Comparison of ENCODE assay signal across 9 cellular contexts in genomic region chr19:5719961-5720790, GRCh38. TPM values are rescaled to one million over a fixed set of nuclear protein-coding genes. Genes with fewer than 3 reads are reported as not detected.
DNase-seq lines count a peak whose midpoint lies in the region; ATAC-seq and TF ChIP-seq lines count a peak whose summit lies in the region.
"Had no signal": no experiment of that assay in that cellular context is flagged by ENCODE, and none has a peak within 500 bp of the region (broad histone marks: within the 10 kb centered on the region; RNA-seq: fewer than 3 reads in every experiment).

CATSPERD (plus strand) TSS chr19:5720637; CDS start chr19:5720738, 101 bp downstream.
A gene with protein sequence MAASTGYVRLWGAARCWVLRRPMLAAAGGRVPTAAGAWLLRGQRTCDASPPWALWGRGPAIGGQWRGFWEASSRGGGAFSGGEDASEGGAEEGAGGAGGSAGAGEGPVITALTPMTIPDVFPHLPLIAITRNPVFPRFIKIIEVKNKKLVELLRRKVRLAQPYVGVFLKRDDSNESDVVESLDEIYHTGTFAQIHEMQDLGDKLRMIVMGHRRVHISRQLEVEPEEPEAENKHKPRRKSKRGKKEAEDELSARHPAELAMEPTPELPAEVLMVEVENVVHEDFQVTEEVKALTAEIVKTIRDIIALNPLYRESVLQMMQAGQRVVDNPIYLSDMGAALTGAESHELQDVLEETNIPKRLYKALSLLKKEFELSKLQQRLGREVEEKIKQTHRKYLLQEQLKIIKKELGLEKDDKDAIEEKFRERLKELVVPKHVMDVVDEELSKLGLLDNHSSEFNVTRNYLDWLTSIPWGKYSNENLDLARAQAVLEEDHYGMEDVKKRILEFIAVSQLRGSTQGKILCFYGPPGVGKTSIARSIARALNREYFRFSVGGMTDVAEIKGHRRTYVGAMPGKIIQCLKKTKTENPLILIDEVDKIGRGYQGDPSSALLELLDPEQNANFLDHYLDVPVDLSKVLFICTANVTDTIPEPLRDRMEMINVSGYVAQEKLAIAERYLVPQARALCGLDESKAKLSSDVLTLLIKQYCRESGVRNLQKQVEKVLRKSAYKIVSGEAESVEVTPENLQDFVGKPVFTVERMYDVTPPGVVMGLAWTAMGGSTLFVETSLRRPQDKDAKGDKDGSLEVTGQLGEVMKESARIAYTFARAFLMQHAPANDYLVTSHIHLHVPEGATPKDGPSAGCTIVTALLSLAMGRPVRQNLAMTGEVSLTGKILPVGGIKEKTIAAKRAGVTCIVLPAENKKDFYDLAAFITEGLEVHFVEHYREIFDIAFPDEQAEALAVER (minus strand): TSS chr19:5720146. CDS start chr19:5720132, 14 bp downstream.

- DNase-seq in AG09319 (ENCODE audit: extremely low read depth, low read depth) (peak; percentile 96), NCI-H2227 treated with DMSO at 0.1 percent for 48 hours (lab: John Stamatoyannopoulos, UW) (peak; percentile 96), activated B cell treated with CpG ODN at 0.5 μM for 24 hours (peak; percentile 94), inferior parietal cortex (ENCODE audit: extremely low spot score) (peak; percentile 99), spleen (peak; percentile 100)
- peak; percentile 99 for DNase-seq in central memory CD4-positive, alpha-beta T cell

- H3K27ac Mint-ChIP-seq in activated B cell treated with CpG ODN at 0.5 μM for 24 hours = peak within 1 kb of the TSS; percentile 93

- H3K36me3 ChIP-seq in spleen = peaks cover 0 to 22% (median 0%) of the 10 kb centered on the region in 6 donors

- ATAC-seq in GM18909 (IDR thresholded peaks at IDR 0.05; ENCODE audit: poor library complexity, unreplicated experiment) (peak; percentile 92), HG03175 (IDR thresholded peaks at IDR 0.05; ENCODE audit: unreplicated experiment) (peak; percentile 85), activated B cell treated with CpG ODN at 0.5 μM for 24 hours (ENCODE audit: low read depth) (peak; percentile 87)

- H3K4me1 Mint-ChIP-seq in activated B cell treated with CpG ODN at 0.5 μM for 24 hours = peaks cover 27% of the 10 kb centered on the region

- 0% methylated on average over 23 to 90 of the region's 90 CpGs for WGBS in spleen, 5 donors

- no peaks in the 10 kb centered on the region for H3K27me3 ChIP-seq in spleen (replicated peaks in 1 of 7)

- peaks cover 4% of the 10 kb centered on the region for H3K27me3 Mint-ChIP-seq in activated B cell treated with CpG ODN at 0.5 μM for 24 hours

- peaks cover 17% of the 10 kb centered on the region for H3K36me3 Mint-ChIP-seq in activated B cell treated with CpG ODN at 0.5 μM for 24 hours (ENCODE audit: low read depth)

- intact Hi-C loops in activated B cell treated with CpG ODN at 0.5 μM for 24 hours (cut with micrococcal nuclease) = loop anchor here (1.0 to 10.0 kb wide), 7 partner anchors 30 to 705 kb away; partner anchors contain the start of genes KHSRP, MICOS13, RPL36 and SAFB2
- intact Hi-C loops in spleen (cut with DNase I; ENCODE audit: low total_unique reads) = no loop called here

- peaks cover 18 to 52% (median 37%) of the 10 kb centered on the region in 6 donors for H3K4me1 ChIP-seq in spleen

- TF ChIP-seq CTCF in AG09319 (IDR thresholded peaks at IDR 0.05; ENCODE audit: low read depth, low read length) (peak; percentile 90), activated B cell treated with CpG ODN at 0.5 μM for 24 hours (IDR thresholded peaks at IDR 0.05) (no peak), spleen (IDR thresholded peaks at IDR 0.05 in 8 of 11, conservative IDR thresholded peaks at IDR 0.05 in 3 of 11) (peak; percentile 92 to 98 (median 95))

- peak within 1 kb of the TSS; percentile 91 to 96 (median 93) for H3K27ac ChIP-seq in spleen

- no peaks in the 10 kb centered on the region for H3K9me3 ChIP-seq in spleen

- no peaks in the 10 kb centered on the region for H3K9me3 Mint-ChIP-seq in activated B cell treated with CpG ODN at 0.5 μM for 24 hours

- POLR2A ChIA-PET in activated B cell treated with CpG ODN at 0.5 μM for 24 hours (lab: Charles Lee) = interaction anchor here (0.5 to 6.5 kb wide), 15 partner anchors 10 to 1349 kb away, joined by 3 to 102 read pairs (median 7); partner anchors contain the start of genes DUS3L, KDM4B, NDUFA11 and RPL36

- H3K4me3 Mint-ChIP-seq in activated B cell treated with CpG ODN at 0.5 μM for 24 hours = peak within 1 kb of the TSS; percentile 89

- peak in 1 of 3 donors; percentile 79 for TF ChIP-seq POLR2A in spleen (IDR thresholded peaks at IDR 0.05)

- CTCF ChIA-PET in activated B cell treated with CpG ODN at 0.5 μM for 24 hours (lab: Charles Lee) = interaction anchor here (1.2 kb wide), 1 partner anchor 31 kb away, joined by 5 read pairs; no protein-coding TSS in a partner anchor

- peak within 1 kb of the TSS; percentile 79 to 99 (median 89) for H3K4me3 ChIP-seq in spleen

RNA-seq across cellular contexts. Expression of gene CATSPERD, which starts in this region (rescaled TPM):
- total RNA-seq in activated B cell treated with CpG ODN at 0.5 μM for 24 hours (not detected in 2 replicates), spleen (not detected)
- polyA plus RNA-seq in spleen = not detected
- total RNA-seq: subcutaneous adipose tissue had no signal

RNA-seq across cellular contexts. Expression of the second gene that starts in this region (rescaled TPM):
- total RNA-seq in activated B cell treated with CpG ODN at 0.5 μM for 24 hours = 72.9 and 77.5 TPM in 2 replicates
- 10 to 100 TPM; 33.1 to 65.8 (median 56.5) TPM for total RNA-seq in spleen
- 10 to 100 TPM; 29.2 to 48.2 (median 42.6) TPM for polyA plus RNA-seq in spleen

Comparison
In these comparisons a context has a peak if more than half of its experiments do, and no peak if none do; other contexts are left out.
1. Peak in every context shown above with its lines: DNase-seq, ATAC-seq, H3K4me3 ChIP-seq and H3K27ac ChIP-seq.